Comparison of ENCODE assay signal across 38 cellular contexts in the genomic region with DNA sequence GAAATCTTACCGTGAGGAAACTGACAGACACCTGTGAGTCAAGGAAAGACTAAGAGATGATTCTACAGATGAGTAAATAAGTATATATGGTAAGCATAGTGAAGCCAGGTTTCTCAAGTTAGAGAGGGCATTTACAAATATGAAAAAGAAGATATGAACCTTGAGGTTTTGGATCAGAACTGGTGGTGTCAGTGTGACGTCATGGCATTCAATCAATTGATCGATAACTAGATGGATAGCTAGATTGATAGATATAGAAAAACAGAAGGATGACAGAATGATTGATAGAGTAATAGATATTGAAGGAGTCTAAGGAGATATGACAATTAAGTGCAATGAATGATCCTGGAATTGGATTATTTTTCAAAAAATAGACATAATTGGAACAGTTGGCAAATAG.
"Had no signal": no experiment of that assay in that cellular context is flagged by ENCODE, and none has a peak within 500 bp of the region (broad histone marks: within the 10 kb centered on the region; RNA-seq: fewer than 3 reads in every experiment).

No MANE protein-coding gene starts in this region.

- H3K36me3 Mint-ChIP-seq: activated naive CD4-positive, alpha-beta T cell treated with anti-CD3 and anti-CD28 coated beads, Interleukin-2, amount 10 ng/mL, durations not matched to agents 7 days and 5 days; activated naive CD4-positive, alpha-beta T cell treated with anti-CD3 and anti-CD28 coated beads, Interleukin-2, amount 50 U/mL, for 24 hours; activated naive CD4-positive, alpha-beta T cell treated with anti-CD3 and anti-CD28 coated beads, Interleukin-2, amount 50 U/mL, for 72 hours; activated naive CD8-positive, alpha-beta T cell; activated naive CD8-positive, alpha-beta T cell treated with anti-CD3 and anti-CD28 coated beads for 36 hours; activated naive CD8-positive, alpha-beta T cell treated with anti-CD3 and anti-CD28 coated beads, Interleukin-2, amount 10 ng/mL, durations not matched to agents 7 days and 5 days; brain had no signal

- H3K4me3 Mint-ChIP-seq: activated naive CD4-positive, alpha-beta T cell treated with anti-CD3 and anti-CD28 coated beads for 36 hours; activated naive CD4-positive, alpha-beta T cell treated with anti-CD3 and anti-CD28 coated beads, Interleukin-2, amount 10 ng/mL, durations not matched to agents 7 days and 5 days; activated naive CD4-positive, alpha-beta T cell treated with anti-CD3 and anti-CD28 coated beads, Interleukin-2, amount 50 U/mL, for 24 hours; activated naive CD8-positive, alpha-beta T cell; activated naive CD8-positive, alpha-beta T cell treated with anti-CD3 and anti-CD28 coated beads for 36 hours; activated naive CD8-positive, alpha-beta T cell treated with anti-CD3 and anti-CD28 coated beads, Interleukin-2, amount 10 ng/mL, durations not matched to agents 7 days and 5 days; activated naive CD8-positive, alpha-beta T cell treated with anti-CD3 and anti-CD28 coated beads, Interleukin-2, amount 50 U/mL, for 24 hours; activated T-cell treated with anti-CD3 and anti-CD28 coated beads, Interleukin-2, amount 50 U/mL, for 4 hours; activated T-helper 1 cell treated with anti-CD3 and anti-CD28 coated beads, Interleukin-12 subunit alpha, Interleukin-12 subunit beta, Interleukin-2, Interleukin-4 antibody, amounts not matched to agents 30 ng/mL and 10 ng/mL and 1 ng/mL, durations not matched to agents 14 hours and 24 hours and 36 hours; activated T-helper 17 cell treated with anti-CD3 and anti-CD28 coated beads, Interleukin-2, amount 50 U/mL, for 72 hours; brain; central memory CD8-positive, alpha-beta T cell had no signal

- H3K4me3 ChIP-seq: adrenal gland, ascending aorta, body of pancreas, breast epithelium, cardiac muscle cell had no signal

- H3K27ac Mint-ChIP-seq: activated naive CD4-positive, alpha-beta T cell treated with anti-CD3 and anti-CD28 coated beads for 36 hours; activated naive CD4-positive, alpha-beta T cell treated with anti-CD3 and anti-CD28 coated beads, Interleukin-2, amount 10 ng/mL, durations not matched to agents 7 days and 5 days; activated naive CD4-positive, alpha-beta T cell treated with anti-CD3 and anti-CD28 coated beads, Interleukin-2, amount 50 U/mL, for 24 hours; activated naive CD4-positive, alpha-beta T cell treated with anti-CD3 and anti-CD28 coated beads, Interleukin-2, amount 50 U/mL, for 72 hours; activated naive CD8-positive, alpha-beta T cell; activated naive CD8-positive, alpha-beta T cell treated with anti-CD3 and anti-CD28 coated beads for 36 hours; activated naive CD8-positive, alpha-beta T cell treated with anti-CD3 and anti-CD28 coated beads, Interleukin-2, amount 10 ng/mL, durations not matched to agents 7 days and 5 days; activated naive CD8-positive, alpha-beta T cell treated with anti-CD3 and anti-CD28 coated beads, Interleukin-2, amount 50 U/mL, for 24 hours; activated T-helper 1 cell treated with anti-CD3 and anti-CD28 coated beads, Interleukin-12 subunit alpha, Interleukin-12 subunit beta, Interleukin-2, Interleukin-4 antibody, amounts not matched to agents 30 ng/mL and 10 ng/mL and 1 ng/mL, durations not matched to agents 14 hours and 24 hours and 36 hours; activated T-helper 17 cell treated with anti-CD3 and anti-CD28 coated beads, Interleukin-2, amount 50 U/mL, for 72 hours; activated T-helper 2 cell treated with anti-CD3 and anti-CD28 coated beads, Interferon-gamma antibody, Interleukin-2, Interleukin-4, amounts not matched to agents 10 μg/mL and 5 μg/mL and 100 μg/mL, durations not matched to agents 14 hours and 24 hours and 36 hours; brain had no signal

- H3K4me1 Mint-ChIP-seq: activated naive CD4-positive, alpha-beta T cell treated with anti-CD3 and anti-CD28 coated beads, Interleukin-2, amount 10 ng/mL, durations not matched to agents 7 days and 5 days; activated naive CD4-positive, alpha-beta T cell treated with anti-CD3 and anti-CD28 coated beads, Interleukin-2, amount 50 U/mL, for 24 hours; activated naive CD8-positive, alpha-beta T cell treated with anti-CD3 and anti-CD28 coated beads for 36 hours; activated naive CD8-positive, alpha-beta T cell treated with anti-CD3 and anti-CD28 coated beads, Interleukin-2, amount 10 ng/mL, durations not matched to agents 7 days and 5 days; activated naive CD8-positive, alpha-beta T cell treated with anti-CD3 and anti-CD28 coated beads, Interleukin-2, amount 50 U/mL, for 24 hours; activated T-helper 17 cell treated with anti-CD3 and anti-CD28 coated beads, Interleukin-2, amount 50 U/mL, for 72 hours; brain; central memory CD8-positive, alpha-beta T cell had no signal

- H3K27me3 ChIP-seq: adrenal gland, ascending aorta, body of pancreas, brain microvascular endothelial cell, breast epithelium, cardiac muscle cell had no signal

- H3K27ac ChIP-seq: adrenal gland, ascending aorta, body of pancreas, brain microvascular endothelial cell, breast epithelium, cardiac muscle cell had no signal

- H3K36me3 ChIP-seq: adrenal gland, ascending aorta, brain microvascular endothelial cell, breast epithelium, cardiac muscle cell had no signal

- ATAC-seq: activated naive CD4-positive, alpha-beta T cell treated with anti-CD3 and anti-CD28 coated beads, Interleukin-2, amount 50 U/mL, for 72 hours; activated naive CD8-positive, alpha-beta T cell treated with anti-CD3 and anti-CD28 coated beads, Interleukin-2, amount 50 U/mL, for 24 hours; activated T-cell treated with anti-CD3 and anti-CD28 coated beads, Interleukin-2, amount 50 U/mL, for 4 hours; activated T-helper 17 cell treated with anti-CD3 and anti-CD28 coated beads, Interleukin-2, amount 50 U/mL, for 72 hours; body of pancreas had no signal

- H3K27me3 Mint-ChIP-seq: activated naive CD4-positive, alpha-beta T cell treated with anti-CD3 and anti-CD28 coated beads, Interleukin-2, amount 10 ng/mL, durations not matched to agents 7 days and 5 days; activated naive CD4-positive, alpha-beta T cell treated with anti-CD3 and anti-CD28 coated beads, Interleukin-2, amount 50 U/mL, for 24 hours; activated naive CD8-positive, alpha-beta T cell; activated naive CD8-positive, alpha-beta T cell treated with anti-CD3 and anti-CD28 coated beads for 36 hours; activated naive CD8-positive, alpha-beta T cell treated with anti-CD3 and anti-CD28 coated beads, Interleukin-2, amount 10 ng/mL, durations not matched to agents 7 days and 5 days; activated naive CD8-positive, alpha-beta T cell treated with anti-CD3 and anti-CD28 coated beads, Interleukin-2, amount 50 U/mL, for 24 hours; activated T-helper 17 cell treated with anti-CD3 and anti-CD28 coated beads, Interleukin-2, amount 50 U/mL, for 72 hours; central memory CD8-positive, alpha-beta T cell had no signal

- H3K4me1 ChIP-seq: adrenal gland, ascending aorta, body of pancreas, breast epithelium had no signal

- DNase-seq: activated effector memory CD4-positive, alpha-beta T cell treated with anti-CD3 and anti-CD28 coated beads, Interleukin-2, amount 50 U/mL, for 16 hours; activated effector memory CD4-positive, alpha-beta T cell treated with Interleukin-2 at 50 U/mL for 16 hours; activated gamma-delta T cell; activated gamma-delta T cell treated with Interleukin-2 at 50 U/mL for 16 hours; activated naive CD4-positive, alpha-beta T cell; activated naive CD4-positive, alpha-beta T cell treated with anti-CD3 and anti-CD28 coated beads for 36 hours; activated naive CD4-positive, alpha-beta T cell treated with anti-CD3 and anti-CD28 coated beads, Interleukin-2, amount 10 ng/mL, durations not matched to agents 7 days and 5 days; activated naive CD4-positive, alpha-beta T cell treated with anti-CD3 and anti-CD28 coated beads, Interleukin-2, amount 50 U/mL, for 16 hours; activated naive CD4-positive, alpha-beta T cell treated with Interleukin-2 at 50 U/mL for 16 hours; activated naive CD8-positive, alpha-beta T cell treated with anti-CD3 and anti-CD28 coated beads for 36 hours; activated naive CD8-positive, alpha-beta T cell treated with anti-CD3 and anti-CD28 coated beads, Interleukin-2, amount 10 ng/mL, durations not matched to agents 7 days and 5 days; activated naive CD8-positive, alpha-beta T cell treated with anti-CD3 and anti-CD28 coated beads, Interleukin-2, amount 50 U/mL, for 24 hours; activated T-cell treated with anti-CD3 and anti-CD28 coated beads, Interleukin-2, amount 50 U/mL, for 1 hour; activated T-cell treated with anti-CD3 and anti-CD28 coated beads, Interleukin-2, amount 50 U/mL, for 4 hours; activated T-cell treated with anti-CD3 and anti-CD28 coated beads, Interleukin-2, amount 50 U/mL, for 48 hours; adrenal gland; amniotic stem cell; amygdala; anterior cingulate cortex; aorta; body of pancreas; brain microvascular endothelial cell; caudate nucleus; central memory CD4-positive, alpha-beta T cell; cerebellar nuclear complex had no signal

- H3K9me3 ChIP-seq: ascending aorta, body of pancreas, breast epithelium had no signal

- FAIRE-seq: astrocyte, bronchial epithelial cell had no signal

- H3K9me3 Mint-ChIP-seq: activated naive CD4-positive, alpha-beta T cell treated with anti-CD3 and anti-CD28 coated beads, Interleukin-2, amount 50 U/mL, for 24 hours; activated T-helper 1 cell treated with anti-CD3 and anti-CD28 coated beads, Interleukin-12 subunit alpha, Interleukin-12 subunit beta, Interleukin-2, Interleukin-4 antibody, amounts not matched to agents 30 ng/mL and 10 ng/mL and 1 ng/mL, durations not matched to agents 14 hours and 24 hours and 36 hours had no signal
